8 cellular contexts compared by ENCODE assay signal in genomic region chr16:30633526-30633925, GRCh38. TPM values are rescaled to one million over a fixed set of nuclear protein-coding genes. Genes with fewer than 3 reads are reported as not detected.
DNase-seq lines count a peak whose midpoint lies in the region; ATAC-seq and TF ChIP-seq lines count a peak whose summit lies in the region.

No MANE protein-coding gene starts in this region.

- ATAC-seq in CD4-positive, CD25-positive, alpha-beta regulatory T cell (ENCODE audit: low read depth in 2 of 2): no peak
- no peak for ATAC-seq in HG03439 (IDR thresholded peaks at IDR 0.05; ENCODE audit: unreplicated experiment)

- H3K4me1 Mint-ChIP-seq in CD4-positive, CD25-positive, alpha-beta regulatory T cell: peaks cover 9 to 23% (median 17%) of the 10 kb centered on the region in 4 donors

- peak overlapping the region; percentile 89 to 96 (median 94) for H3K4me3 Mint-ChIP-seq in CD4-positive, CD25-positive, alpha-beta regulatory T cell

- TF ChIP-seq CTCF in OCI-LY7 (conservative IDR thresholded peaks at IDR 0.05; ENCODE audit: low read length) (no peak), neutrophil (IDR thresholded peaks at IDR 0.05) (no peak)

- H2AFZ ChIP-seq in OCI-LY7 (ENCODE audit: low read length): peak overlapping the region; percentile 57; the same call in 1 of the 2 replicates

- H3K4me2 ChIP-seq in OCI-LY7 (ENCODE audit: low read length): peak overlapping the region; percentile 68

- peaks cover 12% of the 10 kb centered on the region; the same call in 1 of the 2 replicates for H3K79me2 ChIP-seq in OCI-LY7 (ENCODE audit: insufficient read depth, low read depth, low read length)

- H3K4me3 ChIP-seq in CD4-positive, CD25-positive, alpha-beta regulatory T cell (ENCODE audit: low read depth, low read length): peak overlapping the region; percentile 64
- H3K4me3 ChIP-seq in OCI-LY7 (ENCODE audit: low read depth, low read length, poor library complexity, severe bottlenecking) (peak overlapping the region; percentile 88), endocrine pancreas (ENCODE audit: control insufficient read depth, insufficient read depth, low read length) (no peak overlapping the region), neutrophil (ENCODE audit: low read depth in 1 of 2, low read length in 1 of 2) (peak overlapping the region; percentile 59 to 68)

- POLR2A ChIA-PET in OCI-LY7 (lab: Charles Lee): interaction anchor here (1.0 to 1.1 kb wide), 2 partner anchors 10 to 25 kb away, joined by 3 read pairs; partner anchors contain the start of gene FBRS

- no peaks in the 10 kb centered on the region for H3K9me2 ChIP-seq in OCI-LY7 (ENCODE audit: insufficient read depth, low read length)

- no peaks in the 10 kb centered on the region for H4K20me1 ChIP-seq in OCI-LY7 (ENCODE audit: insufficient read depth, low read length)

- H3K9ac ChIP-seq in endocrine pancreas (ENCODE audit: control insufficient read depth, insufficient read depth, low read length): peak overlapping the region; percentile 73

- peaks cover 15% of the 10 kb centered on the region for H3K27me3 Mint-ChIP-seq in CD4-positive, CD25-positive, alpha-beta regulatory T cell

- H3K27ac Mint-ChIP-seq in CD4-positive, CD25-positive, alpha-beta regulatory T cell: peak overlapping the region; percentile 95 to 98 (median 98)

- CTCF ChIA-PET in OCI-LY7 (lab: Charles Lee; ENCODE audit: unreplicated experiment): interaction anchor here (0.9 kb wide), 1 partner anchor 99 kb away, joined by 5 read pairs; the partner anchor contains the start of gene ZNF747

- peaks cover 8% of the 10 kb centered on the region for H3K4me1 ChIP-seq in CD4-positive, CD25-positive, alpha-beta regulatory T cell (ENCODE audit: control insufficient read depth, insufficient read depth, low read length, poor library complexity, severe bottlenecking)
- H3K4me1 ChIP-seq in OCI-LY7 (ENCODE audit: insufficient read depth, low read length, poor library complexity, severe bottlenecking) (peaks cover 23% of the 10 kb centered on the region), endocrine pancreas (ENCODE audit: control insufficient read depth, insufficient read depth, low read length) (no peaks in the 10 kb centered on the region), neutrophil (ENCODE audit: control insufficient read depth in 1 of 2, insufficient read depth in 1 of 2, low read depth in 1 of 2, low read length in 1 of 2) (peaks cover 8 to 14% of the 10 kb centered on the region in 2 experiments)

- no peaks in the 10 kb centered on the region for H3K9me3 ChIP-seq in CD4-positive, CD25-positive, alpha-beta regulatory T cell (ENCODE audit: control insufficient read depth in 2 of 2, low read length in 2 of 2)
- H3K9me3 ChIP-seq in OCI-LY7 (ENCODE audit: low read length) (no peaks in the 10 kb centered on the region), endocrine pancreas (ENCODE audit: control insufficient read depth, low read length) (no peaks in the 10 kb centered on the region), neutrophil (no peaks in the 10 kb centered on the region)

- no peaks in the 10 kb centered on the region for H3K27me3 ChIP-seq in CD4-positive, CD25-positive, alpha-beta regulatory T cell (ENCODE audit: control insufficient read depth, insufficient read depth, low read length)
- no peaks in the 10 kb centered on the region for H3K27me3 ChIP-seq in endocrine pancreas (ENCODE audit: control insufficient read depth, insufficient read depth, low read length)
- H3K27me3 ChIP-seq in neutrophil: no peaks in the 10 kb centered on the region

- no peaks in the 10 kb centered on the region for H3K36me3 ChIP-seq in CD4-positive, CD25-positive, alpha-beta regulatory T cell (ENCODE audit: control insufficient read depth, insufficient read depth, low read length)
- no peaks in the 10 kb centered on the region for H3K36me3 ChIP-seq in OCI-LY7 (ENCODE audit: insufficient read depth, low read length)
- H3K36me3 ChIP-seq in endocrine pancreas (ENCODE audit: control insufficient read depth, insufficient read depth, low read length): no peaks in the 10 kb centered on the region
- H3K36me3 ChIP-seq in neutrophil: no peaks in the 10 kb centered on the region

- H3K9me3 Mint-ChIP-seq in CD4-positive, CD25-positive, alpha-beta regulatory T cell: no peaks in the 10 kb centered on the region

- no peaks in the 10 kb centered on the region for H3K36me3 Mint-ChIP-seq in CD4-positive, CD25-positive, alpha-beta regulatory T cell

- TSS peak; percentile 98 for BruUV-seq in OCI-LY7 (replicated peaks; lab: Mats Ljungman, UMichigan)

- intact Hi-C loops in OCI-LY7 (cut with micrococcal nuclease; ENCODE audit: unreplicated experiment): no loop called here
- intact Hi-C loops in head of caudate nucleus (cut with DNase I): no loop called here

- DNase-seq in CD4-positive, CD25-positive, alpha-beta regulatory T cell: no peak
- DNase-seq in OCI-LY7 (ENCODE audit: low spot score) (no peak), head of caudate nucleus (no peak), COLO829 (ENCODE audit: low spot score) (no peak), NCI-H1105 treated with DMSO at 0.1 percent for 48 hours (lab: John Stamatoyannopoulos, UW) (no peak)

- peak overlapping the region; percentile 95 for H3K27ac ChIP-seq in CD4-positive, CD25-positive, alpha-beta regulatory T cell (ENCODE audit: insufficient read depth, low read length, poor library complexity, severe bottlenecking)
- H3K27ac ChIP-seq in OCI-LY7 (ENCODE audit: low read depth, low read length, poor library complexity, severe bottlenecking) (peak overlapping the region; percentile 65), neutrophil (peak overlapping the region; percentile 69)

RNA-seq across cellular contexts. Expression of gene PRR14, which starts 17.2 kb away (rescaled TPM):
- 104 TPM for total RNA-seq in CD4-positive, CD25-positive, alpha-beta regulatory T cell
- 10 to 100 TPM; 12.7 to 15.5 (median 13.8) TPM for polyA plus RNA-seq in CD4-positive, CD25-positive, alpha-beta regulatory T cell
- 33.2 and 35.2 TPM in 2 replicates for total RNA-seq in OCI-LY7 (2014; rRNA removed; shearing (Covaris generic))
- total RNA-seq in OCI-LY7 (2022): 75.5 and 81.4 TPM in 2 replicates

RNA-seq across cellular contexts. Expression of gene ZNF689, which starts 23.3 kb away (rescaled TPM):
- 14.0 TPM for total RNA-seq in CD4-positive, CD25-positive, alpha-beta regulatory T cell
- polyA plus RNA-seq in CD4-positive, CD25-positive, alpha-beta regulatory T cell: 10 to 100 TPM in 2 of 4 donors, 1 to 10 TPM in 2; 8.1 to 16.0 (median 12.2) TPM
- 13.1 and 15.0 TPM in 2 replicates for total RNA-seq in OCI-LY7 (2014; rRNA removed; shearing (Covaris generic))
- 15.5 and 16.7 TPM in 2 replicates for total RNA-seq in OCI-LY7 (2022)

RNA-seq across cellular contexts. Expression of gene FBRS, which starts 24.7 kb away (rescaled TPM):
- 179 TPM for total RNA-seq in CD4-positive, CD25-positive, alpha-beta regulatory T cell
- 1 to 10 TPM; 2.3 to 4.2 (median 3.3) TPM for polyA plus RNA-seq in CD4-positive, CD25-positive, alpha-beta regulatory T cell
- 31.8 and 36.8 TPM in 2 replicates for total RNA-seq in OCI-LY7 (2014; rRNA removed; shearing (Covaris generic))
- 89.8 and 97.5 TPM in 2 replicates for total RNA-seq in OCI-LY7 (2022)

RNA-seq across cellular contexts. Expression of gene ZNF785, which starts 48.0 kb away (rescaled TPM):
- total RNA-seq in CD4-positive, CD25-positive, alpha-beta regulatory T cell: 9.3 TPM
- 1 to 10 TPM; 1.4 to 3.5 (median 2.5) TPM for polyA plus RNA-seq in CD4-positive, CD25-positive, alpha-beta regulatory T cell
- 6.8 and 9.3 TPM in 2 replicates for total RNA-seq in OCI-LY7 (2014; rRNA removed; shearing (Covaris generic))
- 4.1 and 4.6 TPM in 2 replicates for total RNA-seq in OCI-LY7 (2022)
